17 cellular contexts compared by ENCODE assay signal in genomic region chr13:102190930-102191329, GRCh38.
DNase-seq lines count a peak whose midpoint lies in the region; ATAC-seq, FAIRE-seq and TF ChIP-seq lines count a peak whose summit lies in the region.
"Had no signal": no experiment of that assay in that cellular context is flagged by ENCODE, and none has a peak within 500 bp of the region (broad histone marks: within the 10 kb centered on the region; RNA-seq: fewer than 3 reads in every experiment).

No MANE protein-coding gene starts in this region.

- H3K4me1 ChIP-seq in liver (ENCODE audit: control insufficient read depth in 4 of 4, insufficient read depth in 4 of 4, low read length in 3 of 4) (peaks cover 8 to 31% (median 20%) of the 10 kb centered on the region in 4 donors), HepG2 (ENCODE audit: insufficient read depth, low read length) (no peaks in the 10 kb centered on the region)
- no peaks in the 10 kb centered on the region for H3K4me1 ChIP-seq in effector memory CD4-positive, alpha-beta T cell (ENCODE audit: control insufficient read depth, insufficient read depth, low read length, poor library complexity, severe bottlenecking)
- H3K4me1 ChIP-seq: Caco-2, HAP-1 had no signal

- no peak overlapping the region for H2AFZ ChIP-seq in HepG2 (ENCODE audit: low read length)
- H2AFZ ChIP-seq: GM23248 had no signal

- no peak for TF ChIP-seq POLR2A in HepG2 (IDR thresholded peaks at IDR 0.05; ENCODE audit: insufficient read depth in 1 of 2, low read depth in 2 of 2, low read length in 2 of 2)

- intact Hi-C loops in HepG2 (cut with micrococcal nuclease; ENCODE audit: unreplicated experiment) = no loop called here

- DNase-seq in HepG2 (ENCODE audit: low spot score) = no peak
- peak; percentile 25 for DNase-seq in NCI-H748 treated with DMSO at 0.1 percent for 48 hours (lab: John Stamatoyannopoulos, UW)
- DNase-seq in epithelial cell of prostate (ENCODE audit: low read depth, low spot score) = no peak
- DNase-seq in occipital lobe (lab: John Stamatoyannopoulos, UW) = no peak
- no peak for DNase-seq in effector memory CD4-positive, alpha-beta T cell
- DNase-seq: AML-193; Caco-2; CD4-positive, alpha-beta T cell; GM23248 had no signal

- CTCF ChIA-PET in HepG2 (lab: Yijun Ruan, JAX; ENCODE audit: low intra/inter-chr PET ratio, low total read pairs) = no interaction called here

- no peak overlapping the region for H3K4me2 ChIP-seq in HepG2 (ENCODE audit: low read depth, low read length)

- no peak for FAIRE-seq in HepG2 (lab: Jason Lieb, UNC)
- FAIRE-seq: A204.1, G401.6, GM12891, GM19239 had no signal

- H3K4me3 ChIP-seq in liver (ENCODE audit: low read depth in 1 of 3, low read length in 3 of 3) (peak overlapping the region in 1 of 3 donors; percentile 9), HepG2 (replicated peaks in 1 of 3; ENCODE audit: insufficient read depth in 1 of 3, low read depth in 2 of 3, low read length in 3 of 3) (no peak overlapping the region)
- H3K4me3 ChIP-seq in effector memory CD4-positive, alpha-beta T cell (ENCODE audit: insufficient read depth, low read depth, low read length, poor library complexity, severe bottlenecking) = no peak overlapping the region
- H3K4me3 ChIP-seq: GM23248, HAP-1 had no signal

- no peak for TF ChIP-seq EP300 in HepG2 (IDR thresholded peaks at IDR 0.05; ENCODE audit: low read depth in 2 of 2, low read length in 2 of 2)
- no peak for TF ChIP-seq EP300 in HepG2 (CRISPR knock-in tag; IDR thresholded peaks at IDR 0.05; ENCODE audit: borderline replicate concordance)

- POLR2A ChIA-PET in HepG2 (lab: Yijun Ruan, JAX) = no interaction called here

- H4K20me1 ChIP-seq in HepG2 (ENCODE audit: insufficient read depth, low read length) = no peaks in the 10 kb centered on the region

- no TSS peak for BruUV-seq in HepG2 (replicated peaks; lab: Mats Ljungman, UMichigan)

- no peaks in the 10 kb centered on the region for H3K36me3 ChIP-seq in liver (ENCODE audit: control insufficient read depth in 4 of 4, insufficient read depth in 3 of 4, low read depth in 1 of 4, low read length in 3 of 4)
- no peaks in the 10 kb centered on the region for H3K36me3 ChIP-seq in HepG2 (replicated peaks in 1 of 2; ENCODE audit: control insufficient read depth in 1 of 2, insufficient read depth in 2 of 2, low read length in 2 of 2)
- no peaks in the 10 kb centered on the region for H3K36me3 ChIP-seq in effector memory CD4-positive, alpha-beta T cell (ENCODE audit: control insufficient read depth, insufficient read depth, low read length)
- H3K36me3 ChIP-seq: HAP-1 had no signal

- no peak for TF ChIP-seq RAD21 in liver (IDR thresholded peaks at IDR 0.05)
- no peak for TF ChIP-seq RAD21 in HepG2 (CRISPR knock-in tag; IDR thresholded peaks at IDR 0.05)

- H3K9ac ChIP-seq in liver (ENCODE audit: low read depth in 1 of 2, low read length in 2 of 2) (no peak overlapping the region), HepG2 (ENCODE audit: insufficient read depth, low read depth, low read length) (no peak overlapping the region)
- H3K9ac ChIP-seq: GM23248 had no signal

- H3K9me3 ChIP-seq in liver (ENCODE audit: control insufficient read depth in 4 of 4, low read length in 3 of 4) (peaks cover 0 to 9% (median under 1%) of the 10 kb centered on the region in 4 donors), HepG2 (ENCODE audit: low read length) (no peaks in the 10 kb centered on the region)
- H3K9me3 ChIP-seq in effector memory CD4-positive, alpha-beta T cell (ENCODE audit: control insufficient read depth, low read length) = no peaks in the 10 kb centered on the region
- H3K9me3 ChIP-seq: Caco-2, HAP-1 had no signal

- WGBS in liver = 36% methylated on average over 2 of the region's 2 CpGs
- 0% methylated on average over 2 of the region's 2 CpGs for WGBS in HepG2 (ENCODE audit: low lambda C conversion rate)

- TF ChIP-seq CTCF in liver (IDR thresholded peaks at IDR 0.05; ENCODE audit: low read depth, low read length, missing input control) (no peak), HepG2 (CRISPR knock-in tag; IDR thresholded peaks at IDR 0.05) (no peak)

- H3K27me3 ChIP-seq in liver (ENCODE audit: control insufficient read depth in 4 of 4, insufficient read depth in 4 of 4, low read length in 3 of 4) (no peaks in the 10 kb centered on the region), HepG2 (ENCODE audit: control insufficient read depth in 1 of 2, insufficient read depth in 2 of 2, low read length in 2 of 2) (no peaks in the 10 kb centered on the region)
- no peaks in the 10 kb centered on the region for H3K27me3 ChIP-seq in effector memory CD4-positive, alpha-beta T cell (replicated peaks; ENCODE audit: control insufficient read depth, insufficient read depth, low read length, poor library complexity, severe bottlenecking)

- H3K27ac ChIP-seq in liver (ENCODE audit: low read depth in 1 of 2, low read length in 2 of 2) (peak overlapping the region in 1 of 2 donors; percentile 23), HepG2 (ENCODE audit: extremely low read length, insufficient read depth, low read length) (no peak overlapping the region), epithelial cell of prostate (peak overlapping the region; percentile 65)
- no peak overlapping the region for H3K27ac ChIP-seq in effector memory CD4-positive, alpha-beta T cell (ENCODE audit: insufficient read depth, low read length, poor library complexity, severe bottlenecking)
- H3K27ac ChIP-seq: C4-2B, GM23248 had no signal

- no peaks in the 10 kb centered on the region for H3K79me2 ChIP-seq in HepG2 (ENCODE audit: insufficient read depth, low read length)

- ATAC-seq in HepG2 (no peak), GM19467 (IDR thresholded peaks at IDR 0.05; ENCODE audit: unreplicated experiment) (no peak)

- in situ Hi-C loops in HepG2 (cut with HindIII; ENCODE audit: extremely low pct_ligation_motif_present, low pct_unique_long_range_greater_than_20kb) = no loop called here

TF ChIP-seq in liver, 16 proteins besides CTCF, POLR2A, EP300 and RAD21:
- TF ChIP-seq JUND (IDR thresholded peaks at IDR 0.05) (peak in 1 of 2 donors; percentile 25), HNF4G (IDR thresholded peaks at IDR 0.05) (no peak), HNF4A (conservative IDR thresholded peaks at IDR 0.05) (peak; percentile 24 to 58), FOXA1 (IDR thresholded peaks at IDR 0.05) (no peak), RXRA (IDR thresholded peaks at IDR 0.05) (peak in 1 of 2 donors; percentile 57)
TF ChIP-seq in liver: peak in this region for 3.

TF ChIP-seq in HepG2, 621 proteins besides CTCF, POLR2A, EP300 and RAD21:
- TF ChIP-seq SMC3 (IDR thresholded peaks at IDR 0.05; ENCODE audit: low read length) (no peak), ZNF562 (CRISPR knock-in tag; IDR thresholded peaks at IDR 0.05; ENCODE audit: borderline replicate concordance) (no peak), SMAD9 (CRISPR knock-in tag; IDR thresholded peaks at IDR 0.05) (no peak), MTA1 (CRISPR knock-in tag; IDR thresholded peaks at IDR 0.05; ENCODE audit: borderline replicate concordance) (no peak), SSRP1 (CRISPR knock-in tag; IDR thresholded peaks at IDR 0.05) (no peak), HNF4G (IDR thresholded peaks at IDR 0.05; ENCODE audit: borderline replicate concordance, low read depth, low read length) (no peak), HNF4G (CRISPR knock-in tag; IDR thresholded peaks at IDR 0.05; ENCODE audit: borderline replicate concordance, low read depth) (no peak), ZNF747 (CRISPR knock-in tag; IDR thresholded peaks at IDR 0.05; ENCODE audit: borderline replicate concordance) (no peak), MEIS2 (CRISPR knock-in tag; IDR thresholded peaks at IDR 0.05) (no peak), ZNF75D (CRISPR knock-in tag; IDR thresholded peaks at IDR 0.05; ENCODE audit: borderline replicate concordance) (no peak), REXO4 (CRISPR knock-in tag; IDR thresholded peaks at IDR 0.05; ENCODE audit: borderline replicate concordance) (no peak), HHEX (CRISPR knock-in tag; IDR thresholded peaks at IDR 0.05) (no peak), SATB2 (CRISPR knock-in tag; IDR thresholded peaks at IDR 0.05) (no peak), ZNF501 (CRISPR knock-in tag; IDR thresholded peaks at IDR 0.05) (no peak), ZNF180 (CRISPR knock-in tag; IDR thresholded peaks at IDR 0.05; ENCODE audit: borderline replicate concordance, low read depth) (no peak)
- TF ChIP-seq, protein P1, sequence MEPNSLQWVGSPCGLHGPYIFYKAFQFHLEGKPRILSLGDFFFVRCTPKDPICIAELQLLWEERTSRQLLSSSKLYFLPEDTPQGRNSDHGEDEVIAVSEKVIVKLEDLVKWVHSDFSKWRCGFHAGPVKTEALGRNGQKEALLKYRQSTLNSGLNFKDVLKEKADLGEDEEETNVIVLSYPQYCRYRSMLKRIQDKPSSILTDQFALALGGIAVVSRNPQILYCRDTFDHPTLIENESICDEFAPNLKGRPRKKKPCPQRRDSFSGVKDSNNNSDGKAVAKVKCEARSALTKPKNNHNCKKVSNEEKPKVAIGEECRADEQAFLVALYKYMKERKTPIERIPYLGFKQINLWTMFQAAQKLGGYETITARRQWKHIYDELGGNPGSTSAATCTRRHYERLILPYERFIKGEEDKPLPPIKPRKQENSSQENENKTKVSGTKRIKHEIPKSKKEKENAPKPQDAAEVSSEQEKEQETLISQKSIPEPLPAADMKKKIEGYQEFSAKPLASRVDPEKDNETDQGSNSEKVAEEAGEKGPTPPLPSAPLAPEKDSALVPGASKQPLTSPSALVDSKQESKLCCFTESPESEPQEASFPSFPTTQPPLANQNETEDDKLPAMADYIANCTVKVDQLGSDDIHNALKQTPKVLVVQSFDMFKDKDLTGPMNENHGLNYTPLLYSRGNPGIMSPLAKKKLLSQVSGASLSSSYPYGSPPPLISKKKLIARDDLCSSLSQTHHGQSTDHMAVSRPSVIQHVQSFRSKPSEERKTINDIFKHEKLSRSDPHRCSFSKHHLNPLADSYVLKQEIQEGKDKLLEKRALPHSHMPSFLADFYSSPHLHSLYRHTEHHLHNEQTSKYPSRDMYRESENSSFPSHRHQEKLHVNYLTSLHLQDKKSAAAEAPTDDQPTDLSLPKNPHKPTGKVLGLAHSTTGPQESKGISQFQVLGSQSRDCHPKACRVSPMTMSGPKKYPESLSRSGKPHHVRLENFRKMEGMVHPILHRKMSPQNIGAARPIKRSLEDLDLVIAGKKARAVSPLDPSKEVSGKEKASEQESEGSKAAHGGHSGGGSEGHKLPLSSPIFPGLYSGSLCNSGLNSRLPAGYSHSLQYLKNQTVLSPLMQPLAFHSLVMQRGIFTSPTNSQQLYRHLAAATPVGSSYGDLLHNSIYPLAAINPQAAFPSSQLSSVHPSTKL (CRISPR knock-in tag; IDR thresholded peaks at IDR 0.05) = no peak
